17 cellular contexts compared by ENCODE assay signal in genomic region chr1:217014066-217014465, GRCh38.
"Had no signal": no experiment of that assay in that cellular context is flagged by ENCODE, and none has a peak within 500 bp of the region (broad histone marks: within the 10 kb centered on the region; RNA-seq: fewer than 3 reads in every experiment).

No MANE protein-coding gene starts in this region.

- H3K4me1 ChIP-seq: gastrocnemius medialis, left lung, lower lobe of right lung, right lobe of liver, tibial nerve, upper lobe of right lung, vagina had no signal

- DNase-seq: effector memory CD8-positive, alpha-beta T cell; gastrocnemius medialis; immature natural killer cell; left lung; lower lobe of right lung; natural killer cell; pancreas; right lobe of liver; stimulated activated CD4-positive, alpha-beta T cell treated with anti-CD3 and anti-CD28 coated beads, Interleukin-4, amount 100 ng/mL, for 1 hour; stimulated activated CD8-positive, alpha-beta memory T cell treated with anti-CD3 and anti-CD28 coated beads, Interleukin-4, amount 100 ng/mL, for 48 hours; stimulated activated naive CD8-positive, alpha-beta T cell treated with anti-CD3 and anti-CD28 coated beads, Interleukin-15, Interleukin-2, amounts not matched to agents 100 U/mL and 50 U/mL, for 24 hours; upper lobe of right lung had no signal

- H3K36me3 ChIP-seq: esophagus muscularis mucosa, gastrocnemius medialis, left lung, lower lobe of right lung, pancreas, right lobe of liver, tibial nerve, upper lobe of right lung, vagina had no signal

- H3K9me3 ChIP-seq: esophagus muscularis mucosa, gastrocnemius medialis, left lung, lower lobe of right lung, pancreas, right lobe of liver, tibial nerve, upper lobe of right lung, vagina had no signal

- H3K4me3 ChIP-seq: esophagus muscularis mucosa, gastrocnemius medialis, left lung, lower lobe of right lung, pancreas, right lobe of liver, tibial nerve, upper lobe of right lung, vagina had no signal

- H3K27me3 ChIP-seq: esophagus muscularis mucosa, gastrocnemius medialis, left lung, pancreas, right lobe of liver, tibial nerve, upper lobe of right lung, vagina had no signal

- H3K27ac ChIP-seq: epithelial cell of prostate, esophagus muscularis mucosa, gastrocnemius medialis, left lung, lower lobe of right lung, pancreas, right lobe of liver, tibial nerve, upper lobe of right lung, vagina had no signal

- ATAC-seq: effector memory CD8-positive, alpha-beta T cell; gastrocnemius medialis; left lung; lower lobe of right lung; natural killer cell; pancreas; right lobe of liver; stimulated activated effector memory CD8-positive, alpha-beta T cell treated with anti-CD3 and anti-CD28 coated beads, Interleukin-12 subunit alpha, Interleukin-12 subunit beta, amount 100 ng/mL, for 72 hours; stimulated activated naive CD8-positive, alpha-beta T cell treated with anti-CD3 and anti-CD28 coated beads, Interleukin-15, Interleukin-2, amounts not matched to agents 100 U/mL and 50 U/mL, for 24 hours; upper lobe of right lung had no signal
